In the genomic region with DNA sequence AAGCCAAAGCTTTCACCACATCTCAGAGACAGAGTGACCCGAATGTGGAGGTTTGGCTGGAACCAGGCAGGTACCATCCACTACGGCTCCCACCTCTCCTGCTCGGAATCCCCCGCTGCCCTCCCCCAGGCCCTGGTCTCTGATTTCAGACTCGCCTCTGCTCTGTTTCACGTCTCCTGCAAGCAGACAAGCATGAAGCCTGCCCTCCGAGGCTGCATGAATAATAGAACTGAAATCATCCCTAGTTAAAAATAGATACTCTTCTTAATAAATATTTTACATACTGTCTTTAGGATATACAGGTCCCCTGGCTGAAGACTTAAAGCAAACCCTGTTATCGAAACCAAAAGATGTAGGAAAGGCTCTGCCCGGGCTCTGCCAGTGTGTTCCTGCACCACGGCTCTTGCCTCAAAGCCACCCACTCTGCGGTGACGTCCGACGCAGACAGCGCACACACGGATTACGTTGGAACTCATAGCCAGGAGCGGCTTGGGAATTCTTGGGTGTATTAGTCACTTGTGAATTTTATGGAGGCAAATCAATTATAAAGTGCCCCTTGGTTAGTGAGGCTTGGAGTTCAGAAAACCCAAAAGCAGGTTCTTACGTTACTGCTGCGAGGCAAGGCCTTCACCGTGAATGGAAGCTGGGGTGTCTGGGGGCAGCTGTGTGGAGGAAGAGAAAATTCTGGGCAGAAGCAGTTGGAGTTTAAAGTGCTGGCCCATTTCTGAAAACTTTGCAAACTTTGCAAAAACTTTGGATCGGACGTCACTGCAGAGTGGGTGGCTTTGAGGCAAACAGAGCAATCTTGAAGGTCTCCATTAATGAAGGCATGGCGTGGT, we compare ENCODE assay signal across 1 cellular context.
TF ChIP-seq lines count a peak whose summit lies in the region.

No MANE protein-coding gene starts in this region.

TF ChIP-seq in IMR-90, 13 proteins besides CTCF, POLR2A, EP300 and RAD21:
- no peak for TF ChIP-seq SMC3 (IDR thresholded peaks at IDR 0.05; ENCODE audit: low read depth, low read length)
- TF ChIP-seq MAZ (IDR thresholded peaks at IDR 0.05; ENCODE audit: borderline replicate concordance, low read depth, low read length), result peak; percentile 29; the same call in 1 of the 2 replicates
- peak; percentile 83 for TF ChIP-seq FOS (IDR thresholded peaks at IDR 0.05; ENCODE audit: low read depth, low read length)
- TF ChIP-seq, protein P1, sequence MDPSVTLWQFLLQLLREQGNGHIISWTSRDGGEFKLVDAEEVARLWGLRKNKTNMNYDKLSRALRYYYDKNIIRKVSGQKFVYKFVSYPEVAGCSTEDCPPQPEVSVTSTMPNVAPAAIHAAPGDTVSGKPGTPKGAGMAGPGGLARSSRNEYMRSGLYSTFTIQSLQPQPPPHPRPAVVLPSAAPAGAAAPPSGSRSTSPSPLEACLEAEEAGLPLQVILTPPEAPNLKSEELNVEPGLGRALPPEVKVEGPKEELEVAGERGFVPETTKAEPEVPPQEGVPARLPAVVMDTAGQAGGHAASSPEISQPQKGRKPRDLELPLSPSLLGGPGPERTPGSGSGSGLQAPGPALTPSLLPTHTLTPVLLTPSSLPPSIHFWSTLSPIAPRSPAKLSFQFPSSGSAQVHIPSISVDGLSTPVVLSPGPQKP (IDR thresholded peaks at IDR 0.05; ENCODE audit: borderline replicate concordance, low read depth, low read length), result no peak
- TF ChIP-seq MXI1 (IDR thresholded peaks at IDR 0.05; ENCODE audit: borderline replicate concordance, low read depth, low read length), result 0 out of 2 replicates have a peak, but pooled peaks have one; percentile 25
- peak; percentile 48 for TF ChIP-seq CEBPB (IDR thresholded peaks at IDR 0.05; ENCODE audit: low read depth, low read length)
- TF ChIP-seq BHLHE40 (IDR thresholded peaks at IDR 0.05; ENCODE audit: low read depth, low read length), result peak; percentile 49; the same call in 1 of the 2 replicates
- no peak for TF ChIP-seq MAFK (IDR thresholded peaks at IDR 0.05; ENCODE audit: low read depth, low read length)
- TF ChIP-seq RFX5 (IDR thresholded peaks at IDR 0.05; ENCODE audit: low read depth, low read length), result no peak
